ENCODE assay signal across 1 cellular context in genomic region chr2:120539937-120540718, GRCh38.
TF ChIP-seq lines count a peak whose summit lies in the region.

No MANE protein-coding gene starts in this region.

TF ChIP-seq in HepG2, 621 proteins besides CTCF, POLR2A, EP300 and RAD21 (continued from another document and continues in another):
- TF ChIP-seq HOXA9 (CRISPR knock-in tag; IDR thresholded peaks at IDR 0.05; ENCODE audit: borderline replicate concordance) (no peak), TCF12 (IDR thresholded peaks at IDR 0.05) (no peak), TCF12 (CRISPR knock-in tag; IDR thresholded peaks at IDR 0.05) (no peak), ATF7 (IDR thresholded peaks at IDR 0.05) (no peak; the same call in 1 of the 2 replicates), ATF7 (CRISPR knock-in tag; IDR thresholded peaks at IDR 0.05) (peak; percentile 89; the same call in 1 of the 2 replicates), TSC22D2 (CRISPR knock-in tag; IDR thresholded peaks at IDR 0.05; ENCODE audit: borderline replicate concordance) (no peak), YY1 (IDR thresholded peaks at IDR 0.05; ENCODE audit: insufficient read depth, insufficient replicate concordance, low read depth, low read length) (no peak), PCBP2 (optimal IDR thresholded peaks at IDR 0.05; ENCODE audit: low read depth, low read length, poor library complexity, severe bottlenecking) (no peak), RBAK (CRISPR knock-in tag; IDR thresholded peaks at IDR 0.05) (peak; percentile 93), ZNF772 (CRISPR knock-in tag; IDR thresholded peaks at IDR 0.05) (peak; percentile 40; the same call in 1 of the 2 replicates), RFX1 (IDR thresholded peaks at IDR 0.05) (no peak; the same call in 1 of the 2 replicates), MTF1 (CRISPR knock-in tag; IDR thresholded peaks at IDR 0.05) (no peak), YEATS4 (CRISPR knock-in tag; IDR thresholded peaks at IDR 0.05; ENCODE audit: borderline replicate concordance) (peak; percentile 78; the same call in 1 of the 2 replicates), ARID2 (CRISPR knock-in tag; IDR thresholded peaks at IDR 0.05; ENCODE audit: borderline replicate concordance) (peak; percentile 91), ZNF782 (CRISPR knock-in tag; IDR thresholded peaks at IDR 0.05; ENCODE audit: borderline replicate concordance) (no peak), PHF20 (CRISPR knock-in tag; IDR thresholded peaks at IDR 0.05) (peak; percentile 42; the same call in 1 of the 2 replicates), USF2 (IDR thresholded peaks at IDR 0.05; ENCODE audit: low read depth, low read length) (no peak), USF2 (CRISPR knock-in tag; IDR thresholded peaks at IDR 0.05; ENCODE audit: borderline replicate concordance) (peak; percentile 68; the same call in 1 of the 2 replicates), ZNF543 (CRISPR knock-in tag; IDR thresholded peaks at IDR 0.05) (0 out of 2 replicates have a peak, but pooled peaks have one; percentile 29), ZNF691 (CRISPR knock-in tag; IDR thresholded peaks at IDR 0.05; ENCODE audit: borderline replicate concordance, low read depth) (peak; percentile 42), PAWR (CRISPR knock-in tag; IDR thresholded peaks at IDR 0.05; ENCODE audit: borderline replicate concordance) (no peak), ZNF724P (CRISPR knock-in tag; IDR thresholded peaks at IDR 0.05; ENCODE audit: borderline replicate concordance) (peak; percentile 88), ZNF260 (CRISPR knock-in tag; IDR thresholded peaks at IDR 0.05; ENCODE audit: borderline replicate concordance, low read depth) (no peak), ZNF496 (CRISPR knock-in tag; IDR thresholded peaks at IDR 0.05; ENCODE audit: insufficient replicate concordance) (no peak), SOX13 (IDR thresholded peaks at IDR 0.05) (no peak), SOX13 (CRISPR knock-in tag; conservative IDR thresholded peaks at IDR 0.05 in 1 of 2, IDR thresholded peaks at IDR 0.05 in 1 of 2) (peak in 1 of 2 experiments; percentile 68; a peak in 2 of 4 replicates), NRL (CRISPR knock-in tag; IDR thresholded peaks at IDR 0.05; ENCODE audit: borderline replicate concordance) (no peak; the same call in 1 of the 2 replicates), ZNF17 (CRISPR knock-in tag; IDR thresholded peaks at IDR 0.05) (no peak), ZNF549 (CRISPR knock-in tag; IDR thresholded peaks at IDR 0.05) (no peak), SMC3 (IDR thresholded peaks at IDR 0.05; ENCODE audit: low read length) (no peak)
- TF ChIP-seq, protein P1, sequence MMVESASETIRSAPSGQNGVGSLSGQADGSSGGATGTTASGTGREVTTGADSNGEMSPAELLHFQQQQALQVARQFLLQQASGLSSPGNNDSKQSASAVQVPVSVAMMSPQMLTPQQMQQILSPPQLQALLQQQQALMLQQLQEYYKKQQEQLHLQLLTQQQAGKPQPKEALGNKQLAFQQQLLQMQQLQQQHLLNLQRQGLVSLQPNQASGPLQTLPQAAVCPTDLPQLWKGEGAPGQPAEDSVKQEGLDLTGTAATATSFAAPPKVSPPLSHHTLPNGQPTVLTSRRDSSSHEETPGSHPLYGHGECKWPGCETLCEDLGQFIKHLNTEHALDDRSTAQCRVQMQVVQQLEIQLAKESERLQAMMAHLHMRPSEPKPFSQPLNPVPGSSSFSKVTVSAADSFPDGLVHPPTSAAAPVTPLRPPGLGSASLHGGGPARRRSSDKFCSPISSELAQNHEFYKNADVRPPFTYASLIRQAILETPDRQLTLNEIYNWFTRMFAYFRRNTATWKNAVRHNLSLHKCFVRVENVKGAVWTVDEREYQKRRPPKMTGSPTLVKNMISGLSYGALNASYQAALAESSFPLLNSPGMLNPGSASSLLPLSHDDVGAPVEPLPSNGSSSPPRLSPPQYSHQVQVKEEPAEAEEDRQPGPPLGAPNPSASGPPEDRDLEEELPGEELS (CRISPR knock-in tag; IDR thresholded peaks at IDR 0.05) = peak; percentile 94
- TF ChIP-seq, protein P2, sequence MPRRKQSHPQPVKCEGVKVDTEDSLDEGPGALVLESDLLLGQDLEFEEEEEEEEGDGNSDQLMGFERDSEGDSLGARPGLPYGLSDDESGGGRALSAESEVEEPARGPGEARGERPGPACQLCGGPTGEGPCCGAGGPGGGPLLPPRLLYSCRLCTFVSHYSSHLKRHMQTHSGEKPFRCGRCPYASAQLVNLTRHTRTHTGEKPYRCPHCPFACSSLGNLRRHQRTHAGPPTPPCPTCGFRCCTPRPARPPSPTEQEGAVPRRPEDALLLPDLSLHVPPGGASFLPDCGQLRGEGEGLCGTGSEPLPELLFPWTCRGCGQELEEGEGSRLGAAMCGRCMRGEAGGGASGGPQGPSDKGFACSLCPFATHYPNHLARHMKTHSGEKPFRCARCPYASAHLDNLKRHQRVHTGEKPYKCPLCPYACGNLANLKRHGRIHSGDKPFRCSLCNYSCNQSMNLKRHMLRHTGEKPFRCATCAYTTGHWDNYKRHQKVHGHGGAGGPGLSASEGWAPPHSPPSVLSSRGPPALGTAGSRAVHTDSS (CRISPR knock-in tag; conservative IDR thresholded peaks at IDR 0.05) = no peak
- TF ChIP-seq, protein P3, sequence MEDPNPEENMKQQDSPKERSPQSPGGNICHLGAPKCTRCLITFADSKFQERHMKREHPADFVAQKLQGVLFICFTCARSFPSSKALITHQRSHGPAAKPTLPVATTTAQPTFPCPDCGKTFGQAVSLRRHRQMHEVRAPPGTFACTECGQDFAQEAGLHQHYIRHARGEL (CRISPR knock-in tag; IDR thresholded peaks at IDR 0.05) = no peak; the same call in 1 of the 2 replicates
- TF ChIP-seq, protein P4, sequence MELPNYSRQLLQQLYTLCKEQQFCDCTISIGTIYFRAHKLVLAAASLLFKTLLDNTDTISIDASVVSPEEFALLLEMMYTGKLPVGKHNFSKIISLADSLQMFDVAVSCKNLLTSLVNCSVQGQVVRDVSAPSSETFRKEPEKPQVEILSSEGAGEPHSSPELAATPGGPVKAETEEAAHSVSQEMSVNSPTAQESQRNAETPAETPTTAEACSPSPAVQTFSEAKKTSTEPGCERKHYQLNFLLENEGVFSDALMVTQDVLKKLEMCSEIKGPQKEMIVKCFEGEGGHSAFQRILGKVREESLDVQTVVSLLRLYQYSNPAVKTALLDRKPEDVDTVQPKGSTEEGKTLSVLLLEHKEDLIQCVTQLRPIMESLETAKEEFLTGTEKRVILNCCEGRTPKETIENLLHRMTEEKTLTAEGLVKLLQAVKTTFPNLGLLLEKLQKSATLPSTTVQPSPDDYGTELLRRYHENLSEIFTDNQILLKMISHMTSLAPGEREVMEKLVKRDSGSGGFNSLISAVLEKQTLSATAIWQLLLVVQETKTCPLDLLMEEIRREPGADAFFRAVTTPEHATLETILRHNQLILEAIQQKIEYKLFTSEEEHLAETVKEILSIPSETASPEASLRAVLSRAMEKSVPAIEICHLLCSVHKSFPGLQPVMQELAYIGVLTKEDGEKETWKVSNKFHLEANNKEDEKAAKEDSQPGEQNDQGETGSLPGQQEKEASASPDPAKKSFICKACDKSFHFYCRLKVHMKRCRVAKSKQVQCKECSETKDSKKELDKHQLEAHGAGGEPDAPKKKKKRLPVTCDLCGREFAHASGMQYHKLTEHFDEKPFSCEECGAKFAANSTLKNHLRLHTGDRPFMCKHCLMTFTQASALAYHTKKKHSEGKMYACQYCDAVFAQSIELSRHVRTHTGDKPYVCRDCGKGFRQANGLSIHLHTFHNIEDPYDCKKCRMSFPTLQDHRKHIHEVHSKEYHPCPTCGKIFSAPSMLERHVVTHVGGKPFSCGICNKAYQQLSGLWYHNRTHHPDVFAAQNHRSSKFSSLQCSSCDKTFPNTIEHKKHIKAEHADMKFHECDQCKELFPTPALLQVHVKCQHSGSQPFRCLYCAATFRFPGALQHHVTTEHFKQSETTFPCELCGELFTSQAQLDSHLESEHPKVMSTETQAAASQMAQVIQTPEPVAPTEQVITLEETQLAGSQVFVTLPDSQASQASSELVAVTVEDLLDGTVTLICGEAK (IDR thresholded peaks at IDR 0.05) = no peak
- TF ChIP-seq, protein P4 (CRISPR knock-in tag; IDR thresholded peaks at IDR 0.05) = peak; percentile 63
- TF ChIP-seq, protein P5, sequence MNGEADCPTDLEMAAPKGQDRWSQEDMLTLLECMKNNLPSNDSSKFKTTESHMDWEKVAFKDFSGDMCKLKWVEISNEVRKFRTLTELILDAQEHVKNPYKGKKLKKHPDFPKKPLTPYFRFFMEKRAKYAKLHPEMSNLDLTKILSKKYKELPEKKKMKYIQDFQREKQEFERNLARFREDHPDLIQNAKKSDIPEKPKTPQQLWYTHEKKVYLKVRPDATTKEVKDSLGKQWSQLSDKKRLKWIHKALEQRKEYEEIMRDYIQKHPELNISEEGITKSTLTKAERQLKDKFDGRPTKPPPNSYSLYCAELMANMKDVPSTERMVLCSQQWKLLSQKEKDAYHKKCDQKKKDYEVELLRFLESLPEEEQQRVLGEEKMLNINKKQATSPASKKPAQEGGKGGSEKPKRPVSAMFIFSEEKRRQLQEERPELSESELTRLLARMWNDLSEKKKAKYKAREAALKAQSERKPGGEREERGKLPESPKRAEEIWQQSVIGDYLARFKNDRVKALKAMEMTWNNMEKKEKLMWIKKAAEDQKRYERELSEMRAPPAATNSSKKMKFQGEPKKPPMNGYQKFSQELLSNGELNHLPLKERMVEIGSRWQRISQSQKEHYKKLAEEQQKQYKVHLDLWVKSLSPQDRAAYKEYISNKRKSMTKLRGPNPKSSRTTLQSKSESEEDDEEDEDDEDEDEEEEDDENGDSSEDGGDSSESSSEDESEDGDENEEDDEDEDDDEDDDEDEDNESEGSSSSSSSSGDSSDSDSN (CRISPR knock-in tag; IDR thresholded peaks at IDR 0.05) = peak; percentile 80
- TF ChIP-seq, protein P6, sequence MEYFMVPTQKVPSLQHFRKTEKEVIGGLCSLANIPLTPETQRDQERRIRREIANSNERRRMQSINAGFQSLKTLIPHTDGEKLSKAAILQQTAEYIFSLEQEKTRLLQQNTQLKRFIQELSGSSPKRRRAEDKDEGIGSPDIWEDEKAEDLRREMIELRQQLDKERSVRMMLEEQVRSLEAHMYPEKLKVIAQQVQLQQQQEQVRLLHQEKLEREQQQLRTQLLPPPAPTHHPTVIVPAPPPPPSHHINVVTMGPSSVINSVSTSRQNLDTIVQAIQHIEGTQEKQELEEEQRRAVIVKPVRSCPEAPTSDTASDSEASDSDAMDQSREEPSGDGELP (IDR thresholded peaks at IDR 0.05; ENCODE audit: borderline replicate concordance, low read depth) = peak; percentile 30; the same call in 1 of the 2 replicates
- TF ChIP-seq, protein P7, sequence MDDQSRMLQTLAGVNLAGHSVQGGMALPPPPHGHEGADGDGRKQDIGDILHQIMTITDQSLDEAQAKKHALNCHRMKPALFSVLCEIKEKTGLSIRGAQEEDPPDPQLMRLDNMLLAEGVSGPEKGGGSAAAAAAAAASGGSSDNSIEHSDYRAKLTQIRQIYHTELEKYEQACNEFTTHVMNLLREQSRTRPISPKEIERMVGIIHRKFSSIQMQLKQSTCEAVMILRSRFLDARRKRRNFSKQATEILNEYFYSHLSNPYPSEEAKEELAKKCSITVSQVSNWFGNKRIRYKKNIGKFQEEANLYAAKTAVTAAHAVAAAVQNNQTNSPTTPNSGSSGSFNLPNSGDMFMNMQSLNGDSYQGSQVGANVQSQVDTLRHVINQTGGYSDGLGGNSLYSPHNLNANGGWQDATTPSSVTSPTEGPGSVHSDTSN (CRISPR knock-in tag; IDR thresholded peaks at IDR 0.05; ENCODE audit: borderline replicate concordance) = 0 out of 2 replicates have a peak, but pooled peaks have one; percentile 20
